ENCODE assay signal across 17 cellular contexts in the genomic region with DNA sequence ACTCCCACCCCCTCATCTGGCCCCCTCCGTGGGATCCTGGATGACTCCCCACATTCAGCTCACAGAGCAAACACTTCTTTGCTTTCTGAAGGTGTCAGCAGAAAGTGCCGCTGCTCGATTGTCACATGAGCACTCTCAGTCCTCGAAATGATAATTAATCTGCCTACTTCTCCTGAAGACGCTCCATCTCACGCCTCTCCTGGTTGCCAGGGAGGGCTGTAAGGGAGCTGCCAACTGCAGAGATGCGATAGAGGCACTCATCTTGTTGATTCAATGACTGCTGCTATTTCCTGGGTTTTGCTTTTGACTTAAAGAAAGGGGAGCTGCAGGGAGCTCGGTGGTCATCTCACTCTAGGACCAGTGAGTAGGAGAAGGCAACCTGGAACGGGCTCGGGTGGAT.
DNase-seq lines count a peak whose midpoint lies in the region; ATAC-seq, FAIRE-seq and TF ChIP-seq lines count a peak whose summit lies in the region.
"Had no signal": no experiment of that assay in that cellular context is flagged by ENCODE, and none has a peak within 500 bp of the region (broad histone marks: within the 10 kb centered on the region; RNA-seq: fewer than 3 reads in every experiment).

No MANE protein-coding gene starts in this region.

- H3K27ac ChIP-seq in right atrium auricular region (no peak overlapping the region), right cardiac atrium (ENCODE audit: low read length) (no peak overlapping the region), testis (no peak overlapping the region)
- H3K27ac ChIP-seq: right lobe of liver had no signal

- no peak for ATAC-seq in right cardiac atrium
- ATAC-seq in GM19351 (IDR thresholded peaks at IDR 0.05; ENCODE audit: unreplicated experiment), result no peak
- ATAC-seq: effector memory CD8-positive, alpha-beta T cell; right lobe of liver had no signal

- WGBS in right cardiac atrium, result 70% methylated on average over 10 of the region's 10 CpGs
- WGBS in testis, 2 donors, result 69 to 82% methylated on average over 10 of the region's 10 CpGs

- intact Hi-C loops in right cardiac atrium (cut with DNase I) (loop anchor here in 1 of 4 donors (10.0 kb wide), 1 partner anchor 113 kb away; no protein-coding TSS in a partner anchor), head of caudate nucleus (cut with DNase I) (no loop called here), testis (cut with DNase I; ENCODE audit: low total_unique reads) (no loop called here)

- no peak for FAIRE-seq in H54 (lab: Jason Lieb, UNC)

- H3K9me3 ChIP-seq in right atrium auricular region, result no peaks in the 10 kb centered on the region
- H3K9me3 ChIP-seq in right cardiac atrium (ENCODE audit: control insufficient read depth, low read length), result no peaks in the 10 kb centered on the region
- H3K9me3 ChIP-seq in testis, result no peaks in the 10 kb centered on the region
- H3K9me3 ChIP-seq: right lobe of liver had no signal

- TF ChIP-seq POLR2A in testis (IDR thresholded peaks at IDR 0.05) (no peak), H54 (IDR thresholded peaks at IDR 0.05; ENCODE audit: low read depth, low read length) (no peak)

- H3K36me3 ChIP-seq in right atrium auricular region, result no peaks in the 10 kb centered on the region
- no peaks in the 10 kb centered on the region for H3K36me3 ChIP-seq in testis (ENCODE audit: low read depth, missing control alignments)
- H3K36me3 ChIP-seq: right lobe of liver had no signal

- DNase-seq in right atrium auricular region (ENCODE audit: low spot score), result peak; percentile 54
- no peak for DNase-seq in right cardiac atrium
- DNase-seq in NCI-H510A (lab: John Stamatoyannopoulos, UW), result peak; percentile 35
- DNase-seq in head of caudate nucleus, result peak in 40 of 42 donors; percentile 32 to 92 (median 67)
- DNase-seq in testis, result peak; percentile 59
- DNase-seq in activated naive CD4-positive, alpha-beta T cell treated with Interleukin-2 at 50 U/mL for 16 hours, result no peak
- DNase-seq in H54 (ENCODE audit: insufficient read length, low spot score), result no peak
- DNase-seq: ACHN; activated B cell treated with CpG ODN at 0.5 μM for 24 hours; activated CD8-positive, alpha-beta memory T cell treated with anti-CD3 and anti-CD28 coated beads for 24 hours; CD4-positive, alpha-beta T cell; effector memory CD8-positive, alpha-beta T cell; stimulated activated CD4-positive, alpha-beta T cell treated with anti-CD3 and anti-CD28 coated beads, Interleukin-2, amount 100 ng/mL, for 24 hours; substantia nigra; T-helper 1 cell had no signal

- peaks cover 0 to 32% of the 10 kb centered on the region in 2 donors for H3K4me1 ChIP-seq in right atrium auricular region
- H3K4me1 ChIP-seq in right cardiac atrium (ENCODE audit: control insufficient read depth, insufficient read depth, low read length), result peaks cover 4% of the 10 kb centered on the region
- peaks cover 8% of the 10 kb centered on the region for H3K4me1 ChIP-seq in testis

- H3K4me3 ChIP-seq in right atrium auricular region (no peak overlapping the region), right cardiac atrium (ENCODE audit: low read length) (no peak overlapping the region), testis (no peak overlapping the region)
- H3K4me3 ChIP-seq: right lobe of liver had no signal

- TF ChIP-seq CTCF in right atrium auricular region (IDR thresholded peaks at IDR 0.05) (no peak), testis (IDR thresholded peaks at IDR 0.05) (no peak)

- H3K27me3 ChIP-seq in right atrium auricular region (no peaks in the 10 kb centered on the region), right cardiac atrium (ENCODE audit: control insufficient read depth, insufficient read depth) (no peaks in the 10 kb centered on the region), testis (no peaks in the 10 kb centered on the region)
- H3K27me3 ChIP-seq: right lobe of liver had no signal

Comparison
In these comparisons a context has a peak if more than half of its experiments do, and no peak if none do; other contexts are left out.
1. DNase-seq: peak in right atrium auricular region (single experiment), NCI-H510A (single experiment), head of caudate nucleus (40 of 42) and testis (single experiment); none in right cardiac atrium (0 of 3), activated naive CD4-positive, alpha-beta T cell treated with Interleukin-2 at 50 U/mL for 16 hours (single experiment) and H54 (single experiment).